Comparison of ENCODE assay signal across 24 cellular contexts in genomic region chr15:64286473-64286872, GRCh38.
"Had no signal": no experiment of that assay in that cellular context is flagged by ENCODE, and none has a peak within 500 bp of the region (broad histone marks: within the 10 kb centered on the region; RNA-seq: fewer than 3 reads in every experiment).

No MANE protein-coding gene starts in this region.

- H3K36me3 ChIP-seq: esophagus muscularis mucosa, left lung, prostate gland, sigmoid colon, thyroid gland had no signal

- DNase-seq: dermis blood vessel endothelial cell; effector memory CD4-positive, alpha-beta T cell; foreskin keratinocyte; glutamatergic neuron; heart right ventricle; hippocampal formation; left cardiac atrium; left lung; mesenchymal stem cell; mucosa of descending colon; naive B cell; right cardiac atrium; sigmoid colon; stimulated activated CD4-positive, alpha-beta T cell treated with anti-CD3 and anti-CD28 coated beads, Interleukin-2, amount 100 ng/mL, for 24 hours; stimulated activated CD4-positive, alpha-beta T cell treated with anti-CD3 and anti-CD28 coated beads, Interleukin-4, amount 100 ng/mL, for 24 hours; stimulated activated naive CD4-positive, alpha-beta T cell treated with Interleukin-2 at 50 U/mL for 16 hours; stomach; thyroid gland; trophoblast cell had no signal

- ATAC-seq: foreskin keratinocyte; heart right ventricle; left cardiac atrium; left lung; mucosa of descending colon; natural killer cell treated with Interleukin-12 subunit alpha and Interleukin-12 subunit beta and Interleukin-15 and Interleukin-18, amount 100 ng/mL, for 72 hours; right cardiac atrium; stimulated activated effector memory CD8-positive, alpha-beta T cell treated with anti-CD3 and anti-CD28 coated beads, Interleukin-12 subunit alpha, Interleukin-12 subunit beta, amount 100 ng/mL, for 72 hours had no signal

- H3K27me3 ChIP-seq: esophagus muscularis mucosa, foreskin keratinocyte, heart right ventricle, left lung, sigmoid colon, stomach, thyroid gland had no signal

- H3K27ac ChIP-seq: coronary artery, esophagus muscularis mucosa, foreskin keratinocyte, heart right ventricle, left lung, prostate gland, sigmoid colon, stomach, thyroid gland had no signal

- H3K4me1 ChIP-seq: prostate gland, thyroid gland had no signal

- H3K9me3 ChIP-seq: esophagus muscularis mucosa, heart right ventricle, left lung, mucosa of descending colon, prostate gland, sigmoid colon, stomach, thyroid gland had no signal

- H3K4me3 ChIP-seq: coronary artery, esophagus muscularis mucosa, heart right ventricle, left lung, mucosa of descending colon, prostate gland, sigmoid colon, stomach, thyroid gland had no signal
